8 cellular contexts compared by ENCODE assay signal in the genomic region with DNA sequence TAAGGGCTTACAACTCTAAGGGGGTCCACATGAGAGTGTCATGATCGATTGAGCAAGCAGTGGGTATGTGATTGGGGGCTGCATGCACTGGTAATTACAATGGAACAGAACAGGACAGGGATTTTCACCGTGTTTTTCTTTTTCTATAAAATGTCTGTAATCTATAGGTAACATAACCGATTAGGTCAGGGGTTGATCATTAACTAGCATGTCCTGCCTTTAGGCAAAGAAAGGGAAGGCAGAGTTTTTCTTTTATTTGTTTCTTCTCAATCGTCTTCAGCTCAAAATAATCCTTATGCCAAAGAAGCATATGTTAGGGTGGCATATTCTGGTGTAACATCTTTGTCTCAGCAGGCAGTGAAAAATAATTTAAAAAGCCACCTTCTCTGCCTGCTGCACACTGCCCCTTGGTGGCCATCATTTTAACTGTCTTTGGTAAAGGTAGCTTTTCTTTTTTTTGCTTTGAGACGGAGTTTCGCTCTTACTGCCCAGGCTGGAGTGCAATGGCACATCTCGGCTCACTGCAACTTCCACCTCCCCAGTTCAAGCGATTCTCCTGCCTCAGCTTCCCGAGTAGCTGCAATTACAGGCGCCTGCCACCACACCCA. TPM values are rescaled to one million over a fixed set of nuclear protein-coding genes. Genes with fewer than 3 reads are reported as not detected.
DNase-seq lines count a peak whose midpoint lies in the region; ATAC-seq and TF ChIP-seq lines count a peak whose summit lies in the region.

No MANE protein-coding gene starts in this region.

- TF ChIP-seq POLR2A in breast epithelium (IDR thresholded peaks at IDR 0.05) (no peak), adrenal gland (IDR thresholded peaks at IDR 0.05) (no peak)

- H3K36me3 Mint-ChIP-seq in MCF 10A (ENCODE audit: insufficient read depth, unreplicated experiment), result no peaks in the 10 kb centered on the region

- POLR2A ChIA-PET in MCF 10A (lab: Yijun Ruan, JAX), result interaction anchor here (1.0 to 1.3 kb wide), 2 partner anchors 33 to 366 kb away, joined by 4 read pairs; a partner anchor contains a TSS

- DNase-seq in MCF 10A (ENCODE audit: unreplicated experiment) (peak; percentile 39), breast epithelium (ENCODE audit: low spot score in 2 of 2) (no peak), RKO (ENCODE audit: low spot score) (peak; percentile 34), adrenal gland (peak in 2 of 7 donors; percentile 25 to 26), left kidney (ENCODE audit: low read depth, low spot score) (peak; percentile 59), DMS153 treated with DMSO at 0.1 percent for 48 hours (lab: John Stamatoyannopoulos, UW; ENCODE audit: unreplicated experiment) (no peak)
- DNase-seq in stimulated activated CD8-positive, alpha-beta memory T cell treated with anti-CD3 and anti-CD28 coated beads, Interleukin-7, amount 100 ng/mL, for 4 hours (ENCODE audit: low read depth in 2 of 2), result peak; percentile 8 to 26

- H3K4me1 Mint-ChIP-seq in MCF 10A (ENCODE audit: insufficient read depth, unreplicated experiment), result no peaks in the 10 kb centered on the region

- no peaks in the 10 kb centered on the region for H3K27me3 Mint-ChIP-seq in MCF 10A (ENCODE audit: insufficient read depth, unreplicated experiment)

- H3K36me3 ChIP-seq in breast epithelium (no peaks in the 10 kb centered on the region), adrenal gland (replicated peaks in 1 of 2) (no peaks in the 10 kb centered on the region)

- H3K27me3 ChIP-seq in breast epithelium, result no peaks in the 10 kb centered on the region
- H3K27me3 ChIP-seq in adrenal gland, result no peaks in the 10 kb centered on the region

- no peak overlapping the region for H3K4me3 ChIP-seq in breast epithelium
- no peak overlapping the region for H3K4me3 ChIP-seq in adrenal gland

- H3K9me3 Mint-ChIP-seq in MCF 10A (ENCODE audit: unreplicated experiment), result no peaks in the 10 kb centered on the region

- H3K27ac ChIP-seq in breast epithelium (no peak overlapping the region), adrenal gland (no peak overlapping the region)

- intact Hi-C loops in MCF 10A (cut with micrococcal nuclease) (loop anchor here (1.0 kb wide), 2 partner anchors 203 to 214 kb away; no protein-coding TSS in a partner anchor), breast epithelium (cut with DNase I; ENCODE audit: low total_unique reads) (no loop called here), adrenal gland (cut with DNase I) (loop anchor here (5.0 to 10.0 kb wide), 2 partner anchors 155 to 202 kb away; no protein-coding TSS in a partner anchor)

- 51 to 66% (median 56%) methylated on average over 9 to 10 of the region's 10 CpGs for WGBS in adrenal gland, 4 donors

- TF ChIP-seq CTCF in MCF 10A (IDR thresholded peaks at IDR 0.05; ENCODE audit: unreplicated experiment) (peak; percentile 43), breast epithelium (IDR thresholded peaks at IDR 0.05) (peak in 1 of 3 donors; percentile 53), adrenal gland (IDR thresholded peaks at IDR 0.05) (peak; percentile 11 to 65 (median 48))

- H3K4me3 Mint-ChIP-seq in MCF 10A (ENCODE audit: unreplicated experiment), result no peak overlapping the region

- no peak overlapping the region for H3K27ac Mint-ChIP-seq in MCF 10A (ENCODE audit: low read depth, unreplicated experiment)

- ATAC-seq in HG02870 (IDR thresholded peaks at IDR 0.05; ENCODE audit: unreplicated experiment), result peak; percentile 73

- H3K9me3 ChIP-seq in breast epithelium (no peaks in the 10 kb centered on the region), adrenal gland (replicated peaks in 1 of 3) (no peaks in the 10 kb centered on the region)

- CTCF ChIA-PET in MCF 10A (lab: Yijun Ruan, JAX), result interaction anchor here (0.6 to 3.4 kb wide), 36 partner anchors 8 to 686 kb away, joined by 3 to 65 read pairs (median 5); a partner anchor contains a TSS

- no peaks in the 10 kb centered on the region for H3K4me1 ChIP-seq in breast epithelium
- no peaks in the 10 kb centered on the region for H3K4me1 ChIP-seq in adrenal gland (replicated peaks in 1 of 2)

- BruUV-seq in MCF 10A (replicated peaks; lab: Mats Ljungman, UMichigan), result no TSS peak

RNA-seq across cellular contexts. Expression of a gene that starts 9.7 kb away (rescaled TPM):
- total RNA-seq in MCF 10A (2022) (23.8 and 31.0 TPM in 2 replicates), breast epithelium (10 to 100 TPM; 11.2 to 32.6 (median 22.6) TPM), adrenal gland (10 to 100 TPM; 12.7 to 36.7 (median 16.6) TPM)
- polyA plus RNA-seq in adrenal gland, result 10 to 100 TPM; 10.1 to 20.5 (median 12.9) TPM

RNA-seq across cellular contexts. Expression of a gene that starts 33.2 kb away (rescaled TPM):
- 8.0 and 10.3 TPM in 2 replicates for total RNA-seq in MCF 10A (2022)
- 10 to 100 TPM; 35.1 to 82.9 (median 80.6) TPM for total RNA-seq in breast epithelium
- total RNA-seq in adrenal gland, result 100 to 1,000 TPM in 2 of 8 donors, 10 to 100 TPM in 6; 39.6 to 218 (median 61.6) TPM
- polyA plus RNA-seq in adrenal gland, result 10 to 100 TPM; 25.7 to 76.2 (median 56.0) TPM

Comparison
In these comparisons a context has a peak if more than half of its experiments do, and no peak if none do; other contexts are left out.
1. DNase-seq: peak in MCF 10A (single experiment), RKO (single experiment), left kidney (single experiment) and stimulated activated CD8-positive, alpha-beta memory T cell treated with anti-CD3 and anti-CD28 coated beads, Interleukin-7, amount 100 ng/mL, for 4 hours (2 of 2); none in breast epithelium (0 of 2) and DMS153 treated with DMSO at 0.1 percent for 48 hours (single experiment).